8 cellular contexts compared by ENCODE assay signal in the genomic region with DNA sequence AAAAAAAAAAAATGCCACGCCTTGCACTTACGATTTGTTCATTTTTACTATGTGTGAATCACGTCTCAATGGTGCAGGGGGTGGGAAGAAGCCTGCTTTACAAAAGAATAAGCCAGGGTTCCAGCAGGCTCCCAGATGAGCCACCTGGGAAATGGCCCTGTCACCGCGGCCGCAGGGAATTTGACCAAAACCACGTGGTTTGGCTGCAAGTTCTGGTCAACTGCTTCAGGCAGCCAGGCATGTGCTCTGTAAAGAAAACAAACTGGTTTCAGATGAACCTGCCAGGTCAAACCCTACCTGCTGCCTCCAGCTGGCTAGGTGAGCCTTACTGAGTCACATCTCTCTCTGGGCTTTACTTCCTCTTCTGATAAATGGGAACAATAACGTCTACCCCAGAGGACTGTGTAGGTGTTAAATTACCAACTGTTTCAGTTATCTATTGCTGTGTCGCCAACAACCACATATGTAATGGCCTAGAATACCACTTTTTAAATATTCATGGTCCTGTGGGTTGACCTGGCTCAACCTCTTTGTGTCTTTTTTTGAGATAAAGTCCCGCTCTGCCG. TPM values are rescaled to one million over a fixed set of nuclear protein-coding genes. Genes with fewer than 3 reads are reported as not detected.
DNase-seq lines count a peak whose midpoint lies in the region; TF ChIP-seq lines count a peak whose summit lies in the region.

No MANE protein-coding gene starts in this region.

- peaks cover 10% of the 10 kb centered on the region for H3K4me1 ChIP-seq in HAP-1
- H3K4me1 ChIP-seq in liver (ENCODE audit: control insufficient read depth in 4 of 4, insufficient read depth in 4 of 4, low read length in 3 of 4): peaks cover 4 to 13% (median 5%) of the 10 kb centered on the region in 4 donors

- WGBS in liver: 37% methylated on average over 11 of the region's 11 CpGs

- H3K4me3 ChIP-seq in HAP-1 (no peak overlapping the region), liver (ENCODE audit: low read depth in 1 of 3, low read length in 3 of 3) (no peak overlapping the region)

- in situ Hi-C loops in HAP-1 (cut with MboI; ENCODE audit: low sequenced_read_pairs): no loop called here

- TF ChIP-seq CTCF in VCaP (conservative IDR thresholded peaks at IDR 0.05) (no peak), liver (IDR thresholded peaks at IDR 0.05; ENCODE audit: low read depth, low read length, missing input control) (no peak)

- peak in 1 of 2 donors; percentile 42 for TF ChIP-seq RAD21 in liver (IDR thresholded peaks at IDR 0.05)

- H3K9me3 ChIP-seq in HAP-1: no peaks in the 10 kb centered on the region
- H3K9me3 ChIP-seq in liver (ENCODE audit: control insufficient read depth in 4 of 4, low read length in 3 of 4): no peaks in the 10 kb centered on the region

- H3K36me3 ChIP-seq in HAP-1 (replicated peaks): peaks cover 3% of the 10 kb centered on the region
- peaks cover 0 to 24% (median 6%) of the 10 kb centered on the region in 4 donors for H3K36me3 ChIP-seq in liver (ENCODE audit: control insufficient read depth in 4 of 4, insufficient read depth in 3 of 4, low read depth in 1 of 4, low read length in 3 of 4)

- peak overlapping the region; percentile 57 for H3K27ac ChIP-seq in VCaP
- peak overlapping the region; percentile 73 to 78 for H3K27ac ChIP-seq in liver (ENCODE audit: low read depth in 1 of 2, low read length in 2 of 2)

- no peaks in the 10 kb centered on the region for H3K27me3 ChIP-seq in HAP-1 (ENCODE audit: low read depth)
- no peaks in the 10 kb centered on the region for H3K27me3 ChIP-seq in liver (ENCODE audit: control insufficient read depth in 4 of 4, insufficient read depth in 4 of 4, low read length in 3 of 4)

- H3K9ac ChIP-seq in liver (ENCODE audit: low read depth in 1 of 2, low read length in 2 of 2): no peak overlapping the region

- DNase-seq in COLO829 (ENCODE audit: low spot score) (peak; percentile 40), HAP-1 (ENCODE audit: low spot score in 2 of 2) (peak; percentile 56 to 74), cerebellum (ENCODE audit: low spot score) (no peak)
- DNase-seq in stimulated activated naive CD4-positive, alpha-beta T cell (lab: John Stamatoyannopoulos, UW): no peak
- DNase-seq in activated naive CD4-positive, alpha-beta T cell treated with anti-CD3 and anti-CD28 coated beads, Interleukin-2, amount 50 U/mL, for 16 hours: no peak
- no peak for DNase-seq in effector CD4-positive, alpha-beta T cell

TF ChIP-seq in liver, 16 proteins besides CTCF, POLR2A, EP300 and RAD21:
- TF ChIP-seq TAF1 (conservative IDR thresholded peaks at IDR 0.05) (no peak), FOXA1 (IDR thresholded peaks at IDR 0.05) (no peak), EGR1 (IDR thresholded peaks at IDR 0.05; ENCODE audit: low read depth in 2 of 2) (no peak), RXRA (IDR thresholded peaks at IDR 0.05) (peak; percentile 64 to 77), GABPA (IDR thresholded peaks at IDR 0.05 in 1 of 2, conservative IDR thresholded peaks at IDR 0.05 in 1 of 2) (no peak), YY1 (IDR thresholded peaks at IDR 0.05) (peak; percentile 15), FOXA2 (IDR thresholded peaks at IDR 0.05) (peak; percentile 46), HNF4A (conservative IDR thresholded peaks at IDR 0.05) (peak; percentile 29 to 50), JUND (IDR thresholded peaks at IDR 0.05) (peak in 1 of 2 donors; percentile 67)
- TF ChIP-seq, protein P1, sequence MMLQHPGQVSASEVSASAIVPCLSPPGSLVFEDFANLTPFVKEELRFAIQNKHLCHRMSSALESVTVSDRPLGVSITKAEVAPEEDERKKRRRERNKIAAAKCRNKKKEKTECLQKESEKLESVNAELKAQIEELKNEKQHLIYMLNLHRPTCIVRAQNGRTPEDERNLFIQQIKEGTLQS (IDR thresholded peaks at IDR 0.05): no peak
- TF ChIP-seq, protein P2, sequence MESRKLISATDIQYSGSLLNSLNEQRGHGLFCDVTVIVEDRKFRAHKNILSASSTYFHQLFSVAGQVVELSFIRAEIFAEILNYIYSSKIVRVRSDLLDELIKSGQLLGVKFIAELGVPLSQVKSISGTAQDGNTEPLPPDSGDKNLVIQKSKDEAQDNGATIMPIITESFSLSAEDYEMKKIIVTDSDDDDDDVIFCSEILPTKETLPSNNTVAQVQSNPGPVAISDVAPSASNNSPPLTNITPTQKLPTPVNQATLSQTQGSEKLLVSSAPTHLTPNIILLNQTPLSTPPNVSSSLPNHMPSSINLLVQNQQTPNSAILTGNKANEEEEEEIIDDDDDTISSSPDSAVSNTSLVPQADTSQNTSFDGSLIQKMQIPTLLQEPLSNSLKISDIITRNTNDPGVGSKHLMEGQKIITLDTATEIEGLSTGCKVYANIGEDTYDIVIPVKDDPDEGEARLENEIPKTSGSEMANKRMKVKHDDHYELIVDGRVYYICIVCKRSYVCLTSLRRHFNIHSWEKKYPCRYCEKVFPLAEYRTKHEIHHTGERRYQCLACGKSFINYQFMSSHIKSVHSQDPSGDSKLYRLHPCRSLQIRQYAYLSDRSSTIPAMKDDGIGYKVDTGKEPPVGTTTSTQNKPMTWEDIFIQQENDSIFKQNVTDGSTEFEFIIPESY (IDR thresholded peaks at IDR 0.05): no peak
- TF ChIP-seq, protein P3, sequence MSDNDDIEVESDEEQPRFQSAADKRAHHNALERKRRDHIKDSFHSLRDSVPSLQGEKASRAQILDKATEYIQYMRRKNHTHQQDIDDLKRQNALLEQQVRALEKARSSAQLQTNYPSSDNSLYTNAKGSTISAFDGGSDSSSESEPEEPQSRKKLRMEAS (IDR thresholded peaks at IDR 0.05): peak; percentile 94

RNA-seq across cellular contexts. Expression of a gene that starts 30.5 kb away (rescaled TPM):
- total RNA-seq in liver: 10 to 100 TPM; 27.7 to 31.8 TPM
- polyA plus RNA-seq in liver: 10 to 100 TPM; 20.7 to 32.6 TPM
- 5.7 TPM for total RNA-seq in cerebellum

RNA-seq across cellular contexts. Expression of a gene that starts 46.0 kb away (rescaled TPM):
- total RNA-seq in liver (not detected), cerebellum (not detected)
- polyA plus RNA-seq in liver: not detected

Comparison
In these comparisons a context has a peak if more than half of its experiments do, and no peak if none do; other contexts are left out.
1. DNase-seq: peak in COLO829 (single experiment) and HAP-1 (2 of 2); none in stimulated activated naive CD4-positive, alpha-beta T cell (0 of 6), activated naive CD4-positive, alpha-beta T cell treated with anti-CD3 and anti-CD28 coated beads, Interleukin-2, amount 50 U/mL, for 16 hours (single experiment), cerebellum (single experiment) and effector CD4-positive, alpha-beta T cell (single experiment).